In the genomic region with DNA sequence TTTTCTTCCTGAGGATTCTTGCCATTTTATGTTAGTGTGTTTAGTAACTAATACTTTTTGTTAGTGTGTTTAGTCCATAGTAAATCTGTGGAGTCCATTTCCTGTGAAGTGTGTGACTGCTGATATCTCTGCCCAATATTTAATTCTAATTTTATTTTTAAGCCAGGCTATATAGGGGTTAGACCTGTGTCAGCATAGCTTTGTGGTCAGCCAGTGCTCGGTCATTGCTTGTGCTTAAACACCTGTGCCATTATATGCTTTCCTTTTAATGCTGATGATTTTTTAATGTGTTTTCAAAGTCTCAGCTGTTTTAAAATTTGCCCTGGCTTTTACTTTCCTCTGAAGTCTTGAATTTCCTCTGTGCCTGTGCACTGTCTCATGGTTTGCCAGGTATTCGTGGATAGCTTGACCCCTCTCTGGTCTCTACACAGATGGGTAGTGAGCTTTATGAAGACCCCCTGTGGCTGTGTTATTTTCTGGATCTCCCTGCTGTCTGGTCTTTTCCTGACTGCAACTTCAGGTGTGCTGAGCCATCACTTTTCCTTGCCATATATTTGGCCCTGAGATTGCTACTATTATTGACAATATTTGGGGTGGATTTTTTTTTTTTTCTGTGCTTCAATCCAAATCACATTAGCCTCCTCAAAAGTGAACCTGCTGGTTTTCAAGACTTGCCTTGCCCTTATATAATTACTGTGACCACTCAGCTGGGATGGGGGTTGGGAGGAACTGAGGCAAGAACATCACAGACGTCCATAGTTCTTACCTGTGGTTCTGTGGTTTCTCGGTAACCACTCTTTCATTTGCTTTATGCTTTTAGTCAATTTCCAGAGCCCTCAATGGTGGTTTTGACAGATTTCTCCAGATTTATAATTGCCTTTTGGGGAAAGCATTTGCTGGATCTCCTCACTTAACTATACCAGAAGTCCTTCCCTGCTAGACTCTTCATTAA, we compare ENCODE assay signal across 10 cellular contexts. TPM values are rescaled to one million over a fixed set of nuclear protein-coding genes. Genes with fewer than 3 reads are reported as not detected.
DNase-seq lines count a peak whose midpoint lies in the region; ATAC-seq and TF ChIP-seq lines count a peak whose summit lies in the region.
"Had no signal": no experiment of that assay in that cellular context is flagged by ENCODE, and none has a peak within 500 bp of the region (broad histone marks: within the 10 kb centered on the region; RNA-seq: fewer than 3 reads in every experiment).

No MANE protein-coding gene starts in this region.

- no peak overlapping the region for H3K4me3 Mint-ChIP-seq in activated CD4-positive, alpha-beta T cell treated with anti-CD3 and anti-CD28 coated beads, Interleukin-2, amount 10 ng/mL, durations not matched to agents 24 days and 14 days
- H3K4me3 Mint-ChIP-seq in GM23338 (no peak overlapping the region), chondrocyte (ENCODE audit: unreplicated experiment) (no peak overlapping the region)
- H3K4me3 Mint-ChIP-seq in stimulated activated naive B cell treated with anti-CD40 and anti-IgM and Interleukin-4, amounts not matched to agents 10 μg/mL and 1 μg/mL and 100 μg/mL, for 72 hours = no peak overlapping the region

- H2AFZ ChIP-seq in GM23338 = no peak overlapping the region
- no peak overlapping the region for H2AFZ ChIP-seq in KMS-11 (ENCODE audit: low read depth)

- no peaks in the 10 kb centered on the region for H3K9me2 ChIP-seq in GM23338 (ENCODE audit: insufficient read depth)

- TF ChIP-seq CTCF in GM23338 (conservative IDR thresholded peaks at IDR 0.05; ENCODE audit: low read depth in 2 of 2) = no peak
- no peak for TF ChIP-seq CTCF in KMS-11 (conservative IDR thresholded peaks at IDR 0.05; ENCODE audit: low read depth, low read length)
- TF ChIP-seq CTCF in chondrocyte (IDR thresholded peaks at IDR 0.05) = no peak

- H3K27ac ChIP-seq in GM23338 (ENCODE audit: low read depth) (no peak overlapping the region), KMS-11 (peak overlapping the region; percentile 12; the same call in 1 of the 2 replicates), right cardiac atrium (ENCODE audit: low read length) (no peak overlapping the region)
- H3K27ac ChIP-seq: cardiac muscle cell had no signal

- H3K9me3 Mint-ChIP-seq in activated CD4-positive, alpha-beta T cell treated with anti-CD3 and anti-CD28 coated beads, Interleukin-2, amount 10 ng/mL, durations not matched to agents 24 days and 14 days = peaks cover 3% of the 10 kb centered on the region
- H3K9me3 Mint-ChIP-seq in GM23338 (no peaks in the 10 kb centered on the region; the same call in 2 of the 3 replicates), chondrocyte (ENCODE audit: low read depth) (peaks cover 4% of the 10 kb centered on the region)
- H3K9me3 Mint-ChIP-seq in stimulated activated naive B cell treated with anti-CD40 and anti-IgM and Interleukin-4, amounts not matched to agents 10 μg/mL and 1 μg/mL and 100 μg/mL, for 72 hours = peaks cover 4% of the 10 kb centered on the region in 2 donors

- WGBS in right cardiac atrium = 72% methylated on average over 4 of the region's 4 CpGs

- H4K20me1 ChIP-seq in GM23338 (replicated peaks; ENCODE audit: insufficient read depth) = peaks cover 5% of the 10 kb centered on the region; the same call in 1 of the 2 replicates
- H4K20me1 ChIP-seq in KMS-11 (ENCODE audit: insufficient read depth) = no peaks in the 10 kb centered on the region

- H3K4me1 Mint-ChIP-seq in activated CD4-positive, alpha-beta T cell treated with anti-CD3 and anti-CD28 coated beads, Interleukin-2, amount 10 ng/mL, durations not matched to agents 24 days and 14 days = peaks cover 11% of the 10 kb centered on the region
- H3K4me1 Mint-ChIP-seq in GM23338 (peaks cover 7% of the 10 kb centered on the region; the same call in 2 of the 3 replicates), chondrocyte (ENCODE audit: low read depth) (peaks cover 9% of the 10 kb centered on the region)
- H3K4me1 Mint-ChIP-seq in stimulated activated naive B cell treated with anti-CD40 and anti-IgM and Interleukin-4, amounts not matched to agents 10 μg/mL and 1 μg/mL and 100 μg/mL, for 72 hours = peaks cover 11 to 20% of the 10 kb centered on the region in 2 donors

- H3F3A ChIP-seq in GM23338 (replicated peaks; ENCODE audit: low read depth) = no peaks in the 10 kb centered on the region

- intact Hi-C loops in activated CD4-positive, alpha-beta T cell treated with anti-CD3 and anti-CD28 coated beads, Interleukin-2, amount 10 ng/mL, durations not matched to agents 24 days and 14 days (cut with micrococcal nuclease) = no loop called here
- intact Hi-C loops in right cardiac atrium (cut with DNase I) = no loop called here

- peaks cover 8% of the 10 kb centered on the region for H3K79me2 ChIP-seq in GM23338 (replicated peaks; ENCODE audit: insufficient read depth)
- no peaks in the 10 kb centered on the region for H3K79me2 ChIP-seq in KMS-11 (ENCODE audit: insufficient read depth, low read depth)

- H3K4me2 ChIP-seq in GM23338 (0 out of 2 replicates have a peak overlapping the region, but pooled peaks have one; percentile 15), KMS-11 (peak overlapping the region; percentile 67)

- peak; percentile 60 for DNase-seq in activated CD4-positive, alpha-beta T cell treated with anti-CD3 and anti-CD28 coated beads, Interleukin-2, amount 10 ng/mL, durations not matched to agents 24 days and 14 days
- DNase-seq in activated CD4-positive, alpha-beta T cell treated with anti-CD3 and anti-CD28 coated beads for 48 hours = no peak
- no peak for DNase-seq in GM23338 (ENCODE audit: low spot score)
- DNase-seq in stimulated activated naive B cell treated with anti-CD40 and anti-IgM and Interleukin-4, amounts not matched to agents 10 μg/mL and 1 μg/mL and 100 μg/mL, for 72 hours = no peak
- no peak for DNase-seq in right cardiac atrium
- no peak for DNase-seq in chondrocyte (ENCODE audit: low spot score)
- DNase-seq: NCI-H146 had no signal

- H3K4me1 ChIP-seq in GM23338 (ENCODE audit: insufficient read depth) (peaks cover 12% of the 10 kb centered on the region), KMS-11 (ENCODE audit: low read depth, poor library complexity, severe bottlenecking) (peaks cover 29% of the 10 kb centered on the region), right cardiac atrium (ENCODE audit: control insufficient read depth, insufficient read depth, low read length) (no peaks in the 10 kb centered on the region)

- H3K27ac Mint-ChIP-seq in activated CD4-positive, alpha-beta T cell treated with anti-CD3 and anti-CD28 coated beads, Interleukin-2, amount 10 ng/mL, durations not matched to agents 24 days and 14 days = no peak overlapping the region
- no peak overlapping the region for H3K27ac Mint-ChIP-seq in GM23338
- peak overlapping the region; percentile 9 for H3K27ac Mint-ChIP-seq in stimulated activated naive B cell treated with anti-CD40 and anti-IgM and Interleukin-4, amounts not matched to agents 10 μg/mL and 1 μg/mL and 100 μg/mL, for 72 hours
- H3K27ac Mint-ChIP-seq in chondrocyte (ENCODE audit: unreplicated experiment) = no peak overlapping the region

- peaks cover 15% of the 10 kb centered on the region for H3K36me3 Mint-ChIP-seq in activated CD4-positive, alpha-beta T cell treated with anti-CD3 and anti-CD28 coated beads, Interleukin-2, amount 10 ng/mL, durations not matched to agents 24 days and 14 days (ENCODE audit: low read depth)
- H3K36me3 Mint-ChIP-seq in GM23338 (ENCODE audit: low read depth) (peaks cover 6% of the 10 kb centered on the region; the same call in 2 of the 3 replicates), chondrocyte (ENCODE audit: low read depth) (peaks cover 5% of the 10 kb centered on the region)
- peaks cover 20 to 21% of the 10 kb centered on the region in 2 donors for H3K36me3 Mint-ChIP-seq in stimulated activated naive B cell treated with anti-CD40 and anti-IgM and Interleukin-4, amounts not matched to agents 10 μg/mL and 1 μg/mL and 100 μg/mL, for 72 hours

- H3K27me3 ChIP-seq in GM23338 (ENCODE audit: insufficient read depth) (no peaks in the 10 kb centered on the region), KMS-11 (ENCODE audit: insufficient read depth, low read depth) (no peaks in the 10 kb centered on the region), right cardiac atrium (ENCODE audit: control insufficient read depth, insufficient read depth) (no peaks in the 10 kb centered on the region)
- H3K27me3 ChIP-seq: cardiac muscle cell had no signal

- no peaks in the 10 kb centered on the region for H3K27me3 Mint-ChIP-seq in activated CD4-positive, alpha-beta T cell treated with anti-CD3 and anti-CD28 coated beads, Interleukin-2, amount 10 ng/mL, durations not matched to agents 24 days and 14 days
- H3K27me3 Mint-ChIP-seq in GM23338 (ENCODE audit: insufficient read depth, low read depth, poor library complexity) (peaks cover 3% of the 10 kb centered on the region), chondrocyte (ENCODE audit: low read depth) (no peaks in the 10 kb centered on the region)
- no peaks in the 10 kb centered on the region for H3K27me3 Mint-ChIP-seq in stimulated activated naive B cell treated with anti-CD40 and anti-IgM and Interleukin-4, amounts not matched to agents 10 μg/mL and 1 μg/mL and 100 μg/mL, for 72 hours

- no peaks in the 10 kb centered on the region for H3K36me3 ChIP-seq in GM23338 (ENCODE audit: insufficient read depth)
- H3K36me3 ChIP-seq in KMS-11 (ENCODE audit: insufficient read depth) = no peaks in the 10 kb centered on the region
- H3K36me3 ChIP-seq: cardiac muscle cell had no signal

- no peak overlapping the region for H3K4me3 ChIP-seq in GM23338
- no peak overlapping the region for H3K4me3 ChIP-seq in KMS-11 (IDR thresholded peaks at IDR 0.05; ENCODE audit: insufficient read depth, low read depth, low read length)
- H3K4me3 ChIP-seq in right cardiac atrium (ENCODE audit: low read length) = no peak overlapping the region
- H3K4me3 ChIP-seq: cardiac muscle cell had no signal

- H3K9me3 ChIP-seq in right cardiac atrium (ENCODE audit: control insufficient read depth, low read length) = no peaks in the 10 kb centered on the region

- ATAC-seq in GM23338 (no peak; the same call in 2 of the 3 replicates), right cardiac atrium (no peak), HG03025 (IDR thresholded peaks at IDR 0.05; ENCODE audit: low FRiP score, unreplicated experiment) (no peak)
- ATAC-seq in stimulated activated naive B cell treated with anti-CD40 and anti-IgM and Interleukin-4, amounts not matched to agents 10 μg/mL and 1 μg/mL and 100 μg/mL, for 72 hours (replicated peaks) = peak; percentile 25 to 54

- no peak overlapping the region for H3K9ac ChIP-seq in KMS-11

TF ChIP-seq in GM23338, 12 proteins besides CTCF, POLR2A, EP300 and RAD21:
- no peak for TF ChIP-seq EZH2phosphoT487 (IDR thresholded peaks at IDR 0.05; ENCODE audit: unreplicated experiment)
- no peak for TF ChIP-seq POLR2AphosphoS5 (IDR thresholded peaks at IDR 0.05; ENCODE audit: low read depth)

RNA-seq across cellular contexts. Expression of gene RPS6KC1, which starts 59.6 kb away (rescaled TPM):
- total RNA-seq in activated CD4-positive, alpha-beta T cell treated with anti-CD3 and anti-CD28 coated beads, Interleukin-2, amount 10 ng/mL, durations not matched to agents 24 days and 14 days = 7.0 and 7.5 TPM in 2 replicates
- total RNA-seq in GM23338 (2014; rRNA removed; shearing (Covaris generic)) = 21.1 and 24.9 TPM in 2 replicates
- 6.2 and 7.9 TPM in 2 replicates for polyA plus RNA-seq in GM23338 (2016; fragmentation: Nextera tagmentation; extraction: Ambion mirVana)
- total RNA-seq in right cardiac atrium = 10 to 100 TPM; 10.8 to 14.6 (median 11.6) TPM
- 4.3 TPM for polyA plus RNA-seq in right cardiac atrium
- total RNA-seq in chondrocyte = 22.1 to 25.1 TPM (median 22.9 TPM) in 3 replicates

Comparison
In these comparisons a context has a peak if more than half of its experiments do, and no peak if none do; other contexts are left out.
1. ATAC-seq: peak in stimulated activated naive B cell treated with anti-CD40 and anti-IgM and Interleukin-4, amounts not matched to agents 10 μg/mL and 1 μg/mL and 100 μg/mL, for 72 hours (2 of 2); none in GM23338 (single experiment), right cardiac atrium (0 of 2) and HG03025 (single experiment).